In the genomic region with DNA sequence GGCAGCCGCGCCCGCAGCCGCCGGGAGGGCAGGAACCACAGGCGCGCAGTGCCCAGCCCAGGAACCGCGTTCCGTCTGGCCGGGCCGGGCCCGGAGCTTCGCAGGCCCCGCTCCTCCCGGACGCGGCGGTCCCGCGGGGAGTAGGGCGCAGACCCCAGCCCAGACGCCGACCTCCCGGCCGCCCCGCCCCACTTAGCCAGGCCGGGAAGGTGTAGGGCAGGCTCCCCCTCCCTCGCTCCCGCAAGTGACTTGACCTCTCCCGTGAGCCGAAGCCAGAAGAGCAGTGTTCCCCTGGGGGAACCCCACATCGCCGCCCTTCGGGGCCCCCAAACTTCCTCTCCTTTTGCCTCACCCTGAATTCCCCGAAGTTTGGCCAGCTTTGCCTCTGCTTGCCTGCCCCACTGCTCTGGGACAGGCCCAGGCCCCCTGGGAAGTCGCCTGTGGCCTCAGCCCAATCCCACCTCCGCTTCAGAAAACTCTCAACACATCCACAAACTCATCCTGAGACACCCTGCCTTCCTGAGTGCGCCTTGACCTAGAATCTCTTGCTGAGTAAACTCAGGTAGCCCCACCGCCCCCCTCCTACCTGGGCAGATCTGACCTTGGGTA, we compare ENCODE assay signal across 1 cellular context.
TF ChIP-seq lines count a peak whose summit lies in the region.

No MANE protein-coding gene starts in this region.

TF ChIP-seq in HCT116, 20 proteins besides CTCF, POLR2A, EP300 and RAD21 (continued from another document):
- TF ChIP-seq, protein P1, sequence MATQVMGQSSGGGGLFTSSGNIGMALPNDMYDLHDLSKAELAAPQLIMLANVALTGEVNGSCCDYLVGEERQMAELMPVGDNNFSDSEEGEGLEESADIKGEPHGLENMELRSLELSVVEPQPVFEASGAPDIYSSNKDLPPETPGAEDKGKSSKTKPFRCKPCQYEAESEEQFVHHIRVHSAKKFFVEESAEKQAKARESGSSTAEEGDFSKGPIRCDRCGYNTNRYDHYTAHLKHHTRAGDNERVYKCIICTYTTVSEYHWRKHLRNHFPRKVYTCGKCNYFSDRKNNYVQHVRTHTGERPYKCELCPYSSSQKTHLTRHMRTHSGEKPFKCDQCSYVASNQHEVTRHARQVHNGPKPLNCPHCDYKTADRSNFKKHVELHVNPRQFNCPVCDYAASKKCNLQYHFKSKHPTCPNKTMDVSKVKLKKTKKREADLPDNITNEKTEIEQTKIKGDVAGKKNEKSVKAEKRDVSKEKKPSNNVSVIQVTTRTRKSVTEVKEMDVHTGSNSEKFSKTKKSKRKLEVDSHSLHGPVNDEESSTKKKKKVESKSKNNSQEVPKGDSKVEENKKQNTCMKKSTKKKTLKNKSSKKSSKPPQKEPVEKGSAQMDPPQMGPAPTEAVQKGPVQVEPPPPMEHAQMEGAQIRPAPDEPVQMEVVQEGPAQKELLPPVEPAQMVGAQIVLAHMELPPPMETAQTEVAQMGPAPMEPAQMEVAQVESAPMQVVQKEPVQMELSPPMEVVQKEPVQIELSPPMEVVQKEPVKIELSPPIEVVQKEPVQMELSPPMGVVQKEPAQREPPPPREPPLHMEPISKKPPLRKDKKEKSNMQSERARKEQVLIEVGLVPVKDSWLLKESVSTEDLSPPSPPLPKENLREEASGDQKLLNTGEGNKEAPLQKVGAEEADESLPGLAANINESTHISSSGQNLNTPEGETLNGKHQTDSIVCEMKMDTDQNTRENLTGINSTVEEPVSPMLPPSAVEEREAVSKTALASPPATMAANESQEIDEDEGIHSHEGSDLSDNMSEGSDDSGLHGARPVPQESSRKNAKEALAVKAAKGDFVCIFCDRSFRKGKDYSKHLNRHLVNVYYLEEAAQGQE (IDR thresholded peaks at IDR 0.05; ENCODE audit: low read depth), result no peak
- TF ChIP-seq, protein P2, sequence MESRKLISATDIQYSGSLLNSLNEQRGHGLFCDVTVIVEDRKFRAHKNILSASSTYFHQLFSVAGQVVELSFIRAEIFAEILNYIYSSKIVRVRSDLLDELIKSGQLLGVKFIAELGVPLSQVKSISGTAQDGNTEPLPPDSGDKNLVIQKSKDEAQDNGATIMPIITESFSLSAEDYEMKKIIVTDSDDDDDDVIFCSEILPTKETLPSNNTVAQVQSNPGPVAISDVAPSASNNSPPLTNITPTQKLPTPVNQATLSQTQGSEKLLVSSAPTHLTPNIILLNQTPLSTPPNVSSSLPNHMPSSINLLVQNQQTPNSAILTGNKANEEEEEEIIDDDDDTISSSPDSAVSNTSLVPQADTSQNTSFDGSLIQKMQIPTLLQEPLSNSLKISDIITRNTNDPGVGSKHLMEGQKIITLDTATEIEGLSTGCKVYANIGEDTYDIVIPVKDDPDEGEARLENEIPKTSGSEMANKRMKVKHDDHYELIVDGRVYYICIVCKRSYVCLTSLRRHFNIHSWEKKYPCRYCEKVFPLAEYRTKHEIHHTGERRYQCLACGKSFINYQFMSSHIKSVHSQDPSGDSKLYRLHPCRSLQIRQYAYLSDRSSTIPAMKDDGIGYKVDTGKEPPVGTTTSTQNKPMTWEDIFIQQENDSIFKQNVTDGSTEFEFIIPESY (IDR thresholded peaks at IDR 0.05; ENCODE audit: extremely low read depth, insufficient replicate concordance, low read length), result no peak
- TF ChIP-seq YY1 (IDR thresholded peaks at IDR 0.05; ENCODE audit: extremely low read depth, insufficient replicate concordance, low read depth, low read length) (no peak), JUND (IDR thresholded peaks at IDR 0.05) (no peak), POLR2AphosphoS5 (IDR thresholded peaks at IDR 0.05; ENCODE audit: low read depth, low read length) (no peak), ZNF274 (IDR thresholded peaks at IDR 0.05; ENCODE audit: low read depth, low read length) (no peak), EZH2 (IDR thresholded peaks at IDR 0.05) (no peak), ELF1 (IDR thresholded peaks at IDR 0.05; ENCODE audit: borderline replicate concordance, low read depth) (no peak), CEBPB (IDR thresholded peaks at IDR 0.05; ENCODE audit: low read depth) (no peak), SIN3A (IDR thresholded peaks at IDR 0.05; ENCODE audit: low read depth) (no peak)
